ENCODE assay signal across 8 cellular contexts in genomic region chr22:47463220-47463619, GRCh38.
"Had no signal": no experiment of that assay in that cellular context is flagged by ENCODE, and none has a peak within 500 bp of the region (broad histone marks: within the 10 kb centered on the region; RNA-seq: fewer than 3 reads in every experiment).

No MANE protein-coding gene starts in this region.

- H3K27ac ChIP-seq: HL-60, KMS-11 had no signal

- DNase-seq: IMR-90, KBM-7, KG1 had no signal

- H3K27ac Mint-ChIP-seq: IgD-negative memory B cell had no signal

- H3K27me3 Mint-ChIP-seq: IgD-negative memory B cell had no signal

- H3K4me3 Mint-ChIP-seq: IgD-negative memory B cell had no signal

- H3K4me3 ChIP-seq: K562 had no signal

- ATAC-seq: HepG2, K562 had no signal

- H3K4me1 Mint-ChIP-seq: IgD-negative memory B cell had no signal
